Comparison of ENCODE assay signal across 1 cellular context in the genomic region with DNA sequence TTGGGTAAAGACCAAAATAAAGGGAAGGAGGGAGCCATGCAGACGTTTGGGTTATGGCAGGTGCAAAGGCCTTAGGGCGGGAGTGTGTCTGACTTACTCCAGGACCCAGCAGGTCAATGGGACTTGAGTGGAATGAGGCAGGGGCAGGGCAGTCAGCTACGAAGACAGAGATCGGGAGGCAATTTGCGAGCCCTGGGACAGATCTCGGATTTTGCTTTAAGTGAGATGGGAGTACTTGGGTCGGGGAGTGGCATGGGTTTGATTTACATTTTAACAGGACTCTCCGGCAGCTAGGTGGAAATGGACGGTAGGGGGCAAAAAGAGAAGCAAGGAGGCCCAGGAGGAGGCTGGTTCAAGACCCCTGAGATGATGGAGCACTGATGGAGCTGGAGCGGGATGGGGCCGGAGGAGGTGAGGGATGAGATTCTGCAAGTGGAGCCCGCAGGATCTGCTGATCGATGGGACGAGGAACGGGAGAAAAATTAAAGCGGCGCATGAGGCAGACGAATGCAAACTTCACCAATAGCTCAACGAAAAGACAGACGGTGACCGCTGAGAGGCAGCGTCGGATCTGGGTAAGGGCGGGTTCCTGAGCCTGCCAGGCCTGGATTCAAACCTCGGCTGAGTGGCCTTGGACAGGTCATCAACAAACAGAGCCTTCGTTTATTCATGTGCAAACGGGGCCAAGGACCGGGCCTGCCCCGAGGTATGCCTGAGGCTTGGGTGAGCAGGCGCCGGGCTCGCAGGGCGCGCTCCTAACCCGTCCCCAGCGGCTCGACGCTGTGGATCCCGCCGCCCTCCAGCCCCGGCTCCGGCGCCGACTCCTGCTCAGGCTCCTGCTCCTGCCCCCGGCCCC.
TF ChIP-seq lines count a peak whose summit lies in the region.

No MANE protein-coding gene starts in this region.

TF ChIP-seq in HEK293, 187 proteins besides CTCF, POLR2A, EP300 and RAD21 (continued from another document and continues in another):
- TF ChIP-seq, protein P1, sequence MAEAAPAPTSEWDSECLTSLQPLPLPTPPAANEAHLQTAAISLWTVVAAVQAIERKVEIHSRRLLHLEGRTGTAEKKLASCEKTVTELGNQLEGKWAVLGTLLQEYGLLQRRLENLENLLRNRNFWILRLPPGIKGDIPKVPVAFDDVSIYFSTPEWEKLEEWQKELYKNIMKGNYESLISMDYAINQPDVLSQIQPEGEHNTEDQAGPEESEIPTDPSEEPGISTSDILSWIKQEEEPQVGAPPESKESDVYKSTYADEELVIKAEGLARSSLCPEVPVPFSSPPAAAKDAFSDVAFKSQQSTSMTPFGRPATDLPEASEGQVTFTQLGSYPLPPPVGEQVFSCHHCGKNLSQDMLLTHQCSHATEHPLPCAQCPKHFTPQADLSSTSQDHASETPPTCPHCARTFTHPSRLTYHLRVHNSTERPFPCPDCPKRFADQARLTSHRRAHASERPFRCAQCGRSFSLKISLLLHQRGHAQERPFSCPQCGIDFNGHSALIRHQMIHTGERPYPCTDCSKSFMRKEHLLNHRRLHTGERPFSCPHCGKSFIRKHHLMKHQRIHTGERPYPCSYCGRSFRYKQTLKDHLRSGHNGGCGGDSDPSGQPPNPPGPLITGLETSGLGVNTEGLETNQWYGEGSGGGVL (tag by site-specific recombination; IDR thresholded peaks at IDR 0.05), result peak; percentile 69
- 0 out of 2 replicates have a peak, but pooled peaks have one; percentile 50 for TF ChIP-seq KLF16 (tag by site-specific recombination; IDR thresholded peaks at IDR 0.05)
- TF ChIP-seq GFI1B (tag by site-specific recombination; IDR thresholded peaks at IDR 0.05), result no peak
- peak; percentile 96 for TF ChIP-seq ZBTB8A (tag by site-specific recombination; IDR thresholded peaks at IDR 0.05)
- TF ChIP-seq, protein P2, sequence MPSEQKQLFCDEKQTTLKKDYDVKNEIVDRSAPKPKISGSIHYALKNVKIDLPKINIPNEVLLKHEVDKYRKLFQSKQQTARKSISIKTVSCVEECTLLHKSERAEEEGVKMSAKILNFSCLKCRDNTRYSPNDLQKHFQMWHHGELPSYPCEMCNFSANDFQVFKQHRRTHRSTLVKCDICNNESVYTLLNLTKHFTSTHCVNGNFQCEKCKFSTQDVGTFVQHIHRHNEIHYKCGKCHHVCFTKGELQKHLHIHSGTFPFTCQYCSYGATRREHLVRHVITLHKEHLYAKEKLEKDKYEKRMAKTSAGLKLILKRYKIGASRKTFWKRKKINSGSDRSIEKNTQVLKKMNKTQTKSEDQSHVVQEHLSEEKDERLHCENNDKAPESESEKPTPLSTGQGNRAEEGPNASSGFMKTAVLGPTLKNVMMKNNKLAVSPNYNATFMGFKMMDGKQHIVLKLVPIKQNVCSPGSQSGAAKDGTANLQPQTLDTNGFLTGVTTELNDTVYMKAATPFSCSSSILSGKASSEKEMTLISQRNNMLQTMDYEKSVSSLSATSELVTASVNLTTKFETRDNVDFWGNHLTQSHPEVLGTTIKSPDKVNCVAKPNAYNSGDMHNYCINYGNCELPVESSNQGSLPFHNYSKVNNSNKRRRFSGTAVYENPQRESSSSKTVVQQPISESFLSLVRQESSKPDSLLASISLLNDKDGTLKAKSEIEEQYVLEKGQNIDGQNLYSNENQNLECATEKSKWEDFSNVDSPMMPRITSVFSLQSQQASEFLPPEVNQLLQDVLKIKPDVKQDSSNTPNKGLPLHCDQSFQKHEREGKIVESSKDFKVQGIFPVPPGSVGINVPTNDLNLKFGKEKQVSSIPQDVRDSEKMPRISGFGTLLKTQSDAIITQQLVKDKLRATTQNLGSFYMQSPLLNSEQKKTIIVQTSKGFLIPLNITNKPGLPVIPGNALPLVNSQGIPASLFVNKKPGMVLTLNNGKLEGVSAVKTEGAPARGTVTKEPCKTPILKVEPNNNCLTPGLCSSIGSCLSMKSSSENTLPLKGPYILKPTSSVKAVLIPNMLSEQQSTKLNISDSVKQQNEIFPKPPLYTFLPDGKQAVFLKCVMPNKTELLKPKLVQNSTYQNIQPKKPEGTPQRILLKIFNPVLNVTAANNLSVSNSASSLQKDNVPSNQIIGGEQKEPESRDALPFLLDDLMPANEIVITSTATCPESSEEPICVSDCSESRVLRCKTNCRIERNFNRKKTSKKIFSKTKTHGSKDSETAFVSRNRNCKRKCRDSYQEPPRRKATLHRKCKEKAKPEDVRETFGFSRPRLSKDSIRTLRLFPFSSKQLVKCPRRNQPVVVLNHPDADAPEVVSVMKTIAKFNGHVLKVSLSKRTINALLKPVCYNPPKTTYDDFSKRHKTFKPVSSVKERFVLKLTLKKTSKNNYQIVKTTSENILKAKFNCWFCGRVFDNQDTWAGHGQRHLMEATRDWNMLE (tag by site-specific recombination; conservative IDR thresholded peaks at IDR 0.05; ENCODE audit: low read depth), result no peak
- TF ChIP-seq ZNF837 (tag by site-specific recombination; IDR thresholded peaks at IDR 0.05), result no peak
- TF ChIP-seq KLF8 (tag by site-specific recombination; IDR thresholded peaks at IDR 0.05), result peak; percentile 9
- TF ChIP-seq ZNF707 (tag by site-specific recombination; IDR thresholded peaks at IDR 0.05), result no peak
- no peak for TF ChIP-seq ZNF558 (tag by site-specific recombination; IDR thresholded peaks at IDR 0.05)
- TF ChIP-seq ZNF169 (tag by site-specific recombination; IDR thresholded peaks at IDR 0.05), result no peak
- TF ChIP-seq SP7 (tag by site-specific recombination; IDR thresholded peaks at IDR 0.05), result peak; percentile 71
- TF ChIP-seq ZNF677 (tag by site-specific recombination; IDR thresholded peaks at IDR 0.05), result no peak
- TF ChIP-seq ZNF473 (tag by site-specific recombination; IDR thresholded peaks at IDR 0.05), result no peak
- no peak for TF ChIP-seq ZNF791 (tag by site-specific recombination; IDR thresholded peaks at IDR 0.05)
- TF ChIP-seq, protein P3, sequence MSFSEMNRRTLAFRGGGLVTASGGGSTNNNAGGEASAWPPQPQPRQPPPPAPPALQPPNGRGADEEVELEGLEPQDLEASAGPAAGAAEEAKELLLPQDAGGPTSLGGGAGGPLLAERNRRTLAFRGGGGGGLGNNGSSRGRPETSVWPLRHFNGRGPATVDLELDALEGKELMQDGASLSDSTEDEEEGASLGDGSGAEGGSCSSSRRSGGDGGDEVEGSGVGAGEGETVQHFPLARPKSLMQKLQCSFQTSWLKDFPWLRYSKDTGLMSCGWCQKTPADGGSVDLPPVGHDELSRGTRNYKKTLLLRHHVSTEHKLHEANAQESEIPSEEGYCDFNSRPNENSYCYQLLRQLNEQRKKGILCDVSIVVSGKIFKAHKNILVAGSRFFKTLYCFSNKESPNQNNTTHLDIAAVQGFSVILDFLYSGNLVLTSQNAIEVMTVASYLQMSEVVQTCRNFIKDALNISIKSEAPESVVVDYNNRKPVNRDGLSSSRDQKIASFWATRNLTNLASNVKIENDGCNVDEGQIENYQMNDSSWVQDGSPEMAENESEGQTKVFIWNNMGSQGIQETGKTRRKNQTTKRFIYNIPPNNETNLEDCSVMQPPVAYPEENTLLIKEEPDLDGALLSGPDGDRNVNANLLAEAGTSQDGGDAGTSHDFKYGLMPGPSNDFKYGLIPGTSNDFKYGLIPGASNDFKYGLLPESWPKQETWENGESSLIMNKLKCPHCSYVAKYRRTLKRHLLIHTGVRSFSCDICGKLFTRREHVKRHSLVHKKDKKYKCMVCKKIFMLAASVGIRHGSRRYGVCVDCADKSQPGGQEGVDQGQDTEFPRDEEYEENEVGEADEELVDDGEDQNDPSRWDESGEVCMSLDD (tag by site-specific recombination; IDR thresholded peaks at IDR 0.05), result no peak
- no peak for TF ChIP-seq ZNF830 (tag by site-specific recombination; IDR thresholded peaks at IDR 0.05; ENCODE audit: low read depth)
- TF ChIP-seq ZNF585B (tag by site-specific recombination; IDR thresholded peaks at IDR 0.05), result no peak
- TF ChIP-seq KLF1 (tag by site-specific recombination; IDR thresholded peaks at IDR 0.05), result peak; percentile 63; the same call in 1 of the 2 replicates
- TF ChIP-seq ZNF391 (tag by site-specific recombination; IDR thresholded peaks at IDR 0.05; ENCODE audit: borderline replicate concordance, low read depth), result peak; percentile 16; the same call in 1 of the 2 replicates
- TF ChIP-seq ZBTB1 (tag by site-specific recombination; IDR thresholded peaks at IDR 0.05), result no peak; the same call in 1 of the 2 replicates
- TF ChIP-seq ZNF114 (tag by site-specific recombination; IDR thresholded peaks at IDR 0.05), result no peak
- peak; percentile 25; the same call in 1 of the 2 replicates for TF ChIP-seq ZIC2 (tag by site-specific recombination; IDR thresholded peaks at IDR 0.05)
- no peak for TF ChIP-seq ZNF792 (tag by site-specific recombination; IDR thresholded peaks at IDR 0.05)
- no peak for TF ChIP-seq KLF7 (tag by site-specific recombination; IDR thresholded peaks at IDR 0.05; ENCODE audit: borderline replicate concordance)
- TF ChIP-seq, protein P4, sequence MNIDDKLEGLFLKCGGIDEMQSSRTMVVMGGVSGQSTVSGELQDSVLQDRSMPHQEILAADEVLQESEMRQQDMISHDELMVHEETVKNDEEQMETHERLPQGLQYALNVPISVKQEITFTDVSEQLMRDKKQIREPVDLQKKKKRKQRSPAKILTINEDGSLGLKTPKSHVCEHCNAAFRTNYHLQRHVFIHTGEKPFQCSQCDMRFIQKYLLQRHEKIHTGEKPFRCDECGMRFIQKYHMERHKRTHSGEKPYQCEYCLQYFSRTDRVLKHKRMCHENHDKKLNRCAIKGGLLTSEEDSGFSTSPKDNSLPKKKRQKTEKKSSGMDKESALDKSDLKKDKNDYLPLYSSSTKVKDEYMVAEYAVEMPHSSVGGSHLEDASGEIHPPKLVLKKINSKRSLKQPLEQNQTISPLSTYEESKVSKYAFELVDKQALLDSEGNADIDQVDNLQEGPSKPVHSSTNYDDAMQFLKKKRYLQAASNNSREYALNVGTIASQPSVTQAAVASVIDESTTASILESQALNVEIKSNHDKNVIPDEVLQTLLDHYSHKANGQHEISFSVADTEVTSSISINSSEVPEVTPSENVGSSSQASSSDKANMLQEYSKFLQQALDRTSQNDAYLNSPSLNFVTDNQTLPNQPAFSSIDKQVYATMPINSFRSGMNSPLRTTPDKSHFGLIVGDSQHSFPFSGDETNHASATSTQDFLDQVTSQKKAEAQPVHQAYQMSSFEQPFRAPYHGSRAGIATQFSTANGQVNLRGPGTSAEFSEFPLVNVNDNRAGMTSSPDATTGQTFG (tag by site-specific recombination; IDR thresholded peaks at IDR 0.05; ENCODE audit: borderline replicate concordance), result no peak
- TF ChIP-seq, protein P5, sequence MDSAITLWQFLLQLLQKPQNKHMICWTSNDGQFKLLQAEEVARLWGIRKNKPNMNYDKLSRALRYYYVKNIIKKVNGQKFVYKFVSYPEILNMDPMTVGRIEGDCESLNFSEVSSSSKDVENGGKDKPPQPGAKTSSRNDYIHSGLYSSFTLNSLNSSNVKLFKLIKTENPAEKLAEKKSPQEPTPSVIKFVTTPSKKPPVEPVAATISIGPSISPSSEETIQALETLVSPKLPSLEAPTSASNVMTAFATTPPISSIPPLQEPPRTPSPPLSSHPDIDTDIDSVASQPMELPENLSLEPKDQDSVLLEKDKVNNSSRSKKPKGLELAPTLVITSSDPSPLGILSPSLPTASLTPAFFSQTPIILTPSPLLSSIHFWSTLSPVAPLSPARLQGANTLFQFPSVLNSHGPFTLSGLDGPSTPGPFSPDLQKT (IDR thresholded peaks at IDR 0.05; ENCODE audit: borderline replicate concordance, low read depth, low read length), result no peak
- TF ChIP-seq, protein P6, sequence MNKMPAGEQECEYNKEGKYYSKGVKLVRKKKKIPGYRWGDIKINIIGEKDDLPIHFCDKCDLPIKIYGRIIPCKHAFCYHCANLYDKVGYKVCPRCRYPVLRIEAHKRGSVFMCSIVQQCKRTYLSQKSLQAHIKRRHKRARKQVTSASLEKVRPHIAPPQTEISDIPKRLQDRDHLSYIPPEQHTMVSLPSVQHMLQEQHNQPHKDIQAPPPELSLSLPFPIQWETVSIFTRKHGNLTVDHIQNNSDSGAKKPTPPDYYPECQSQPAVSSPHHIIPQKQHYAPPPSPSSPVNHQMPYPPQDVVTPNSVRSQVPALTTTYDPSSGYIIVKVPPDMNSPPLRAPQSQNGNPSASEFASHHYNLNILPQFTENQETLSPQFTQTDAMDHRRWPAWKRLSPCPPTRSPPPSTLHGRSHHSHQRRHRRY (tag by site-specific recombination; IDR thresholded peaks at IDR 0.05), result no peak
- TF ChIP-seq ZNF529 (tag by site-specific recombination; IDR thresholded peaks at IDR 0.05; ENCODE audit: insufficient replicate concordance), result no peak
- TF ChIP-seq ZNF501 (tag by site-specific recombination; IDR thresholded peaks at IDR 0.05), result 0 out of 2 replicates have a peak, but pooled peaks have one; percentile 70
- no peak for TF ChIP-seq HOXC10 (CRISPR knock-in tag; IDR thresholded peaks at IDR 0.05)
- TF ChIP-seq SETDB1 (IDR thresholded peaks at IDR 0.05; ENCODE audit: insufficient read length, low read length), result no peak
- TF ChIP-seq ZNF600 (tag by site-specific recombination; IDR thresholded peaks at IDR 0.05), result peak; percentile 99
- TF ChIP-seq, protein P7, sequence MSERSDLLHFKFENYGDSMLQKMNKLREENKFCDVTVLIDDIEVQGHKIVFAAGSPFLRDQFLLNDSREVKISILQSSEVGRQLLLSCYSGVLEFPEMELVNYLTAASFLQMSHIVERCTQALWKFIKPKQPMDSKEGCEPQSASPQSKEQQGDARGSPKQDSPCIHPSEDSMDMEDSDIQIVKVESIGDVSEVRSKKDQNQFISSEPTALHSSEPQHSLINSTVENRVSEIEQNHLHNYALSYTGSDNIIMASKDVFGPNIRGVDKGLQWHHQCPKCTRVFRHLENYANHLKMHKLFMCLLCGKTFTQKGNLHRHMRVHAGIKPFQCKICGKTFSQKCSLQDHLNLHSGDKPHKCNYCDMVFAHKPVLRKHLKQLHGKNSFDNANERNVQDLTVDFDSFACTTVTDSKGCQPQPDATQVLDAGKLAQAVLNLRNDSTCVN (tag by site-specific recombination; optimal IDR thresholded peaks at IDR 0.05), result peak; percentile 65
- peak; percentile 56 for TF ChIP-seq ZSCAN30 (tag by site-specific recombination; IDR thresholded peaks at IDR 0.05)
- TF ChIP-seq, protein P8, sequence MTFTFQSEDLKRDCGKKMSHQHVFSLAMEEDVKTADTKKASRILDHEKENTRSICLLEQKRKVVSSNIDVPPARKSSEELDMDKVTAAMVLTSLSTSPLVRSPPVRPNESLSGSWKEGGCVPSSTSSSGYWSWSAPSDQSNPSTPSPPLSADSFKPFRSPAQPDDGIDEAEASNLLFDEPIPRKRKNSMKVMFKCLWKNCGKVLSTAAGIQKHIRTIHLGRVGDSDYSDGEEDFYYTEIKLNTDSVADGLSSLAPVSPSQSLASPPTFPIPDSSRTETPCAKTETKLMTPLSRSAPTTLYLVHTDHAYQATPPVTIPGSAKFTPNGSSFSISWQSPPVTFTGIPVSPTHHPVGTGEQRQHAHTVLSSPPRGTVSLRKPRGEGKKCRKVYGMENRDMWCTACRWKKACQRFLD (tag by site-specific recombination; IDR thresholded peaks at IDR 0.05), result no peak
- no peak for TF ChIP-seq ZNF324 (tag by site-specific recombination; IDR thresholded peaks at IDR 0.05)
- TF ChIP-seq ZNF132 (tag by site-specific recombination; IDR thresholded peaks at IDR 0.05; ENCODE audit: borderline replicate concordance), result no peak
- TF ChIP-seq HOXD13 (CRISPR knock-in tag; IDR thresholded peaks at IDR 0.05; ENCODE audit: borderline replicate concordance), result no peak
- TF ChIP-seq ZNF2 (tag by site-specific recombination; IDR thresholded peaks at IDR 0.05), result 0 out of 2 replicates have a peak, but pooled peaks have one; percentile 40
